2 cellular contexts compared by ENCODE assay signal in the genomic region with DNA sequence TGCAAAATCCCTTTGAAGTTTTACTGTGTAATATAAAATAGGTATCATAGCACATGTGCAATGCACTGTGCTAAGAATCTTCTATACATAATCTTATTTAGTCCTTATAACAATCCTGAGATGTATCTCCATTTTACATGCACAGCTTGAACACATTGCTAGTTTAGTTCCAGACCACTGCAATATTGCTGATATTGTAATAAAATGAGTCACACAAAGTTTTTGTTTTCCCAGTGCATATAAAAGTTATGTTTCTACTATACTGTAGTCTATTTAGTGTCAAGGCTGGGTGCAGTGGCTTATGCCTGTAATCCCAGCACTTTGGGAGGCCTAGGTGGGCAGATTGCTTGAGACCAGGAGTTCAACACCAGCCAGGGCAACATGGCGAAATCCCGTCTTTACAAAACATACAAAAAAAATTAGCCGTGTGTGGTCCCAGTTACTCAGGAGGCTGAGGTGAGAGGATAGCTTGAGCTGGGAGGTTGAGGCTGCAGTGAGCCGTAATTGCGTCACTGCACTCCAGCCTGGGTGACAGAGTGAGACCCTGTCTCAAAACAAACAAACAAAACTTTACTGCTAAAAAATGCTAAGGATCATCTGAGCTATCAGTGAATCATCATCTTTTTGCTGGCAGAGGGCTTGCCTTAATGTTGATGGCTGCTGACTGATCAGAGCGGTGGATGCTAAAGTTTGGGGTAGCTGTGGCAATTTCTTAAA.
A peak's percentile ranks its signal among the peaks of the same experiment; 100 is the strongest.
TF ChIP-seq lines count a peak whose summit lies in the region.

No MANE protein-coding gene starts in this region.

TF ChIP-seq in HEK293, 187 proteins besides CTCF, POLR2A, EP300 and RAD21:
- TF ChIP-seq ZNF140 (tag by site-specific recombination; IDR thresholded peaks at IDR 0.05) (peak; percentile 83), ZNF37A (tag by site-specific recombination; IDR thresholded peaks at IDR 0.05) (no peak)

TF ChIP-seq in K562, 482 proteins besides CTCF, POLR2A, EP300 and RAD21:
- TF ChIP-seq KDM2B (CRISPR knock-in tag; IDR thresholded peaks at IDR 0.05): no peak
- TF ChIP-seq CBFA2T2 (conservative IDR thresholded peaks at IDR 0.05): no peak
- TF ChIP-seq, protein P1, sequence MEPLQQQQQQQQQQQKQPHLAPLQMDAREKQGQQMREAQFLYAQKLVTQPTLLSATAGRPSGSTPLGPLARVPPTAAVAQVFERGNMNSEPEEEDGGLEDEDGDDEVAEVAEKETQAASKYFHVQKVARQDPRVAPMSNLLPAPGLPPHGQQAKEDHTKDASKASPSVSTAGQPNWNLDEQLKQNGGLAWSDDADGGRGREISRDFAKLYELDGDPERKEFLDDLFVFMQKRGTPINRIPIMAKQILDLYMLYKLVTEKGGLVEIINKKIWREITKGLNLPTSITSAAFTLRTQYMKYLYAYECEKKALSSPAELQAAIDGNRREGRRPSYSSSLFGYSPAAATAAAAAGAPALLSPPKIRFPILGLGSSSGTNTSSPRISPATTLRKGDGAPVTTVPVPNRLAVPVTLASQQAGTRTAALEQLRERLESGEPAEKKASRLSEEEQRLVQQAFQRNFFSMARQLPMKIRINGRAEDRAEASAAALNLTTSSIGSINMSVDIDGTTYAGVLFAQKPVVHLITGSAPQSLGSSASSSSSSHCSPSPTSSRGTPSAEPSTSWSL (CRISPR knock-in tag; IDR thresholded peaks at IDR 0.05; ENCODE audit: borderline replicate concordance): no peak
- TF ChIP-seq, protein P2, sequence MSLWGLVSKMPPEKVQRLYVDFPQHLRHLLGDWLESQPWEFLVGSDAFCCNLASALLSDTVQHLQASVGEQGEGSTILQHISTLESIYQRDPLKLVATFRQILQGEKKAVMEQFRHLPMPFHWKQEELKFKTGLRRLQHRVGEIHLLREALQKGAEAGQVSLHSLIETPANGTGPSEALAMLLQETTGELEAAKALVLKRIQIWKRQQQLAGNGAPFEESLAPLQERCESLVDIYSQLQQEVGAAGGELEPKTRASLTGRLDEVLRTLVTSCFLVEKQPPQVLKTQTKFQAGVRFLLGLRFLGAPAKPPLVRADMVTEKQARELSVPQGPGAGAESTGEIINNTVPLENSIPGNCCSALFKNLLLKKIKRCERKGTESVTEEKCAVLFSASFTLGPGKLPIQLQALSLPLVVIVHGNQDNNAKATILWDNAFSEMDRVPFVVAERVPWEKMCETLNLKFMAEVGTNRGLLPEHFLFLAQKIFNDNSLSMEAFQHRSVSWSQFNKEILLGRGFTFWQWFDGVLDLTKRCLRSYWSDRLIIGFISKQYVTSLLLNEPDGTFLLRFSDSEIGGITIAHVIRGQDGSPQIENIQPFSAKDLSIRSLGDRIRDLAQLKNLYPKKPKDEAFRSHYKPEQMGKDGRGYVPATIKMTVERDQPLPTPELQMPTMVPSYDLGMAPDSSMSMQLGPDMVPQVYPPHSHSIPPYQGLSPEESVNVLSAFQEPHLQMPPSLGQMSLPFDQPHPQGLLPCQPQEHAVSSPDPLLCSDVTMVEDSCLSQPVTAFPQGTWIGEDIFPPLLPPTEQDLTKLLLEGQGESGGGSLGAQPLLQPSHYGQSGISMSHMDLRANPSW (CRISPR knock-in tag; IDR thresholded peaks at IDR 0.05): no peak
- no peak for TF ChIP-seq HNRNPL (IDR thresholded peaks at IDR 0.05; ENCODE audit: low read depth, low read length)
- TF ChIP-seq CEBPG (CRISPR knock-in tag; IDR thresholded peaks at IDR 0.05): peak; percentile 17; the same call in 1 of the 2 replicates
- TF ChIP-seq CEBPG (tag; conservative IDR thresholded peaks at IDR 0.05 in 1 of 2, IDR thresholded peaks at IDR 0.05 in 1 of 2): no peak
- 0 out of 2 replicates have a peak, but pooled peaks have one; percentile 34 for TF ChIP-seq FOSL1 (tag; conservative IDR thresholded peaks at IDR 0.05)
- peak; percentile 67 for TF ChIP-seq C11orf30 (IDR thresholded peaks at IDR 0.05; ENCODE audit: low read depth)
- TF ChIP-seq NCOA6 (IDR thresholded peaks at IDR 0.05): no peak
- TF ChIP-seq, protein P3, sequence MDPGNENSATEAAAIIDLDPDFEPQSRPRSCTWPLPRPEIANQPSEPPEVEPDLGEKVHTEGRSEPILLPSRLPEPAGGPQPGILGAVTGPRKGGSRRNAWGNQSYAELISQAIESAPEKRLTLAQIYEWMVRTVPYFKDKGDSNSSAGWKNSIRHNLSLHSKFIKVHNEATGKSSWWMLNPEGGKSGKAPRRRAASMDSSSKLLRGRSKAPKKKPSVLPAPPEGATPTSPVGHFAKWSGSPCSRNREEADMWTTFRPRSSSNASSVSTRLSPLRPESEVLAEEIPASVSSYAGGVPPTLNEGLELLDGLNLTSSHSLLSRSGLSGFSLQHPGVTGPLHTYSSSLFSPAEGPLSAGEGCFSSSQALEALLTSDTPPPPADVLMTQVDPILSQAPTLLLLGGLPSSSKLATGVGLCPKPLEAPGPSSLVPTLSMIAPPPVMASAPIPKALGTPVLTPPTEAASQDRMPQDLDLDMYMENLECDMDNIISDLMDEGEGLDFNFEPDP (CRISPR knock-in tag; IDR thresholded peaks at IDR 0.05): no peak
- TF ChIP-seq PYGO2 (tag; IDR thresholded peaks at IDR 0.05): no peak
- TF ChIP-seq CEBPB (tag; IDR thresholded peaks at IDR 0.05): peak; percentile 68
- TF ChIP-seq, protein P4, sequence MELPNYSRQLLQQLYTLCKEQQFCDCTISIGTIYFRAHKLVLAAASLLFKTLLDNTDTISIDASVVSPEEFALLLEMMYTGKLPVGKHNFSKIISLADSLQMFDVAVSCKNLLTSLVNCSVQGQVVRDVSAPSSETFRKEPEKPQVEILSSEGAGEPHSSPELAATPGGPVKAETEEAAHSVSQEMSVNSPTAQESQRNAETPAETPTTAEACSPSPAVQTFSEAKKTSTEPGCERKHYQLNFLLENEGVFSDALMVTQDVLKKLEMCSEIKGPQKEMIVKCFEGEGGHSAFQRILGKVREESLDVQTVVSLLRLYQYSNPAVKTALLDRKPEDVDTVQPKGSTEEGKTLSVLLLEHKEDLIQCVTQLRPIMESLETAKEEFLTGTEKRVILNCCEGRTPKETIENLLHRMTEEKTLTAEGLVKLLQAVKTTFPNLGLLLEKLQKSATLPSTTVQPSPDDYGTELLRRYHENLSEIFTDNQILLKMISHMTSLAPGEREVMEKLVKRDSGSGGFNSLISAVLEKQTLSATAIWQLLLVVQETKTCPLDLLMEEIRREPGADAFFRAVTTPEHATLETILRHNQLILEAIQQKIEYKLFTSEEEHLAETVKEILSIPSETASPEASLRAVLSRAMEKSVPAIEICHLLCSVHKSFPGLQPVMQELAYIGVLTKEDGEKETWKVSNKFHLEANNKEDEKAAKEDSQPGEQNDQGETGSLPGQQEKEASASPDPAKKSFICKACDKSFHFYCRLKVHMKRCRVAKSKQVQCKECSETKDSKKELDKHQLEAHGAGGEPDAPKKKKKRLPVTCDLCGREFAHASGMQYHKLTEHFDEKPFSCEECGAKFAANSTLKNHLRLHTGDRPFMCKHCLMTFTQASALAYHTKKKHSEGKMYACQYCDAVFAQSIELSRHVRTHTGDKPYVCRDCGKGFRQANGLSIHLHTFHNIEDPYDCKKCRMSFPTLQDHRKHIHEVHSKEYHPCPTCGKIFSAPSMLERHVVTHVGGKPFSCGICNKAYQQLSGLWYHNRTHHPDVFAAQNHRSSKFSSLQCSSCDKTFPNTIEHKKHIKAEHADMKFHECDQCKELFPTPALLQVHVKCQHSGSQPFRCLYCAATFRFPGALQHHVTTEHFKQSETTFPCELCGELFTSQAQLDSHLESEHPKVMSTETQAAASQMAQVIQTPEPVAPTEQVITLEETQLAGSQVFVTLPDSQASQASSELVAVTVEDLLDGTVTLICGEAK (IDR thresholded peaks at IDR 0.05): peak; percentile 74
- TF ChIP-seq, protein P4 (CRISPR knock-in tag; IDR thresholded peaks at IDR 0.05): no peak
- no peak for TF ChIP-seq MCM3 (IDR thresholded peaks at IDR 0.05)
- TF ChIP-seq ZNF644 (tag; IDR thresholded peaks at IDR 0.05; ENCODE audit: low read depth): no peak
- TF ChIP-seq ZNF316 (IDR thresholded peaks at IDR 0.05): peak; percentile 67
- TF ChIP-seq, protein P5, sequence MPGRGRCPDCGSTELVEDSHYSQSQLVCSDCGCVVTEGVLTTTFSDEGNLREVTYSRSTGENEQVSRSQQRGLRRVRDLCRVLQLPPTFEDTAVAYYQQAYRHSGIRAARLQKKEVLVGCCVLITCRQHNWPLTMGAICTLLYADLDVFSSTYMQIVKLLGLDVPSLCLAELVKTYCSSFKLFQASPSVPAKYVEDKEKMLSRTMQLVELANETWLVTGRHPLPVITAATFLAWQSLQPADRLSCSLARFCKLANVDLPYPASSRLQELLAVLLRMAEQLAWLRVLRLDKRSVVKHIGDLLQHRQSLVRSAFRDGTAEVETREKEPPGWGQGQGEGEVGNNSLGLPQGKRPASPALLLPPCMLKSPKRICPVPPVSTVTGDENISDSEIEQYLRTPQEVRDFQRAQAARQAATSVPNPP (IDR thresholded peaks at IDR 0.05; ENCODE audit: borderline replicate concordance, insufficient read depth, insufficient read length): no peak
- no peak for TF ChIP-seq RCOR1 (IDR thresholded peaks at IDR 0.05; ENCODE audit: borderline replicate concordance in 1 of 2, low read depth in 2 of 2, low read length in 2 of 2)
- TF ChIP-seq PML (IDR thresholded peaks at IDR 0.05; ENCODE audit: low read length): no peak
- TF ChIP-seq, protein P6, sequence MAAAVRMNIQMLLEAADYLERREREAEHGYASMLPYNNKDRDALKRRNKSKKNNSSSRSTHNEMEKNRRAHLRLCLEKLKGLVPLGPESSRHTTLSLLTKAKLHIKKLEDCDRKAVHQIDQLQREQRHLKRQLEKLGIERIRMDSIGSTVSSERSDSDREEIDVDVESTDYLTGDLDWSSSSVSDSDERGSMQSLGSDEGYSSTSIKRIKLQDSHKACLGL (CRISPR knock-in tag; IDR thresholded peaks at IDR 0.05; ENCODE audit: borderline replicate concordance, poor library complexity, severe bottlenecking): no peak
- TF ChIP-seq, protein P7, sequence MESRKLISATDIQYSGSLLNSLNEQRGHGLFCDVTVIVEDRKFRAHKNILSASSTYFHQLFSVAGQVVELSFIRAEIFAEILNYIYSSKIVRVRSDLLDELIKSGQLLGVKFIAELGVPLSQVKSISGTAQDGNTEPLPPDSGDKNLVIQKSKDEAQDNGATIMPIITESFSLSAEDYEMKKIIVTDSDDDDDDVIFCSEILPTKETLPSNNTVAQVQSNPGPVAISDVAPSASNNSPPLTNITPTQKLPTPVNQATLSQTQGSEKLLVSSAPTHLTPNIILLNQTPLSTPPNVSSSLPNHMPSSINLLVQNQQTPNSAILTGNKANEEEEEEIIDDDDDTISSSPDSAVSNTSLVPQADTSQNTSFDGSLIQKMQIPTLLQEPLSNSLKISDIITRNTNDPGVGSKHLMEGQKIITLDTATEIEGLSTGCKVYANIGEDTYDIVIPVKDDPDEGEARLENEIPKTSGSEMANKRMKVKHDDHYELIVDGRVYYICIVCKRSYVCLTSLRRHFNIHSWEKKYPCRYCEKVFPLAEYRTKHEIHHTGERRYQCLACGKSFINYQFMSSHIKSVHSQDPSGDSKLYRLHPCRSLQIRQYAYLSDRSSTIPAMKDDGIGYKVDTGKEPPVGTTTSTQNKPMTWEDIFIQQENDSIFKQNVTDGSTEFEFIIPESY (CRISPR knock-in tag; IDR thresholded peaks at IDR 0.05): no peak
- TF ChIP-seq, protein P8, sequence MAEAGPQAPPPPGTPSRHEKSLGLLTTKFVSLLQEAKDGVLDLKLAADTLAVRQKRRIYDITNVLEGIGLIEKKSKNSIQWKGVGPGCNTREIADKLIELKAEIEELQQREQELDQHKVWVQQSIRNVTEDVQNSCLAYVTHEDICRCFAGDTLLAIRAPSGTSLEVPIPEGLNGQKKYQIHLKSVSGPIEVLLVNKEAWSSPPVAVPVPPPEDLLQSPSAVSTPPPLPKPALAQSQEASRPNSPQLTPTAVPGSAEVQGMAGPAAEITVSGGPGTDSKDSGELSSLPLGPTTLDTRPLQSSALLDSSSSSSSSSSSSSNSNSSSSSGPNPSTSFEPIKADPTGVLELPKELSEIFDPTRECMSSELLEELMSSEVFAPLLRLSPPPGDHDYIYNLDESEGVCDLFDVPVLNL (CRISPR knock-in tag; IDR thresholded peaks at IDR 0.05; ENCODE audit: low read depth): no peak
- 0 out of 2 replicates have a peak, but pooled peaks have one; percentile 14 for TF ChIP-seq MAFG (tag; conservative IDR thresholded peaks at IDR 0.05)
- TF ChIP-seq ZSCAN29 (IDR thresholded peaks at IDR 0.05): no peak
- TF ChIP-seq, protein P9, sequence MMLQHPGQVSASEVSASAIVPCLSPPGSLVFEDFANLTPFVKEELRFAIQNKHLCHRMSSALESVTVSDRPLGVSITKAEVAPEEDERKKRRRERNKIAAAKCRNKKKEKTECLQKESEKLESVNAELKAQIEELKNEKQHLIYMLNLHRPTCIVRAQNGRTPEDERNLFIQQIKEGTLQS (IDR thresholded peaks at IDR 0.05): peak; percentile 29; the same call in 1 of the 2 replicates
- TF ChIP-seq, protein P9 (CRISPR knock-in tag; conservative IDR thresholded peaks at IDR 0.05): no peak
- TF ChIP-seq TAF9B (IDR thresholded peaks at IDR 0.05; ENCODE audit: partially characterized antibody): no peak
